ENCODE assay signal across 9 cellular contexts in genomic region chr19:15283141-15283885, GRCh38. TPM values are rescaled to one million over a fixed set of nuclear protein-coding genes. Genes with fewer than 3 reads are reported as not detected.
DNase-seq lines count a peak whose midpoint lies in the region; ATAC-seq and TF ChIP-seq lines count a peak whose summit lies in the region.
"Had no signal": no experiment of that assay in that cellular context is flagged by ENCODE, and none has a peak within 500 bp of the region (broad histone marks: within the 10 kb centered on the region; RNA-seq: fewer than 3 reads in every experiment).

No MANE protein-coding gene starts in this region.

- H3K9me3 ChIP-seq in thoracic aorta, result no peaks in the 10 kb centered on the region

- H3K27ac Mint-ChIP-seq in activated naive CD4-positive, alpha-beta T cell treated with anti-CD3 and anti-CD28 coated beads, Interleukin-2, amount 50 U/mL, for 24 hours, result peak overlapping the region; percentile 82

- H3K27ac ChIP-seq in thoracic aorta, result peak overlapping the region; percentile 21 to 38

- peak overlapping the region; percentile 74 for H3K4me3 Mint-ChIP-seq in activated naive CD4-positive, alpha-beta T cell treated with anti-CD3 and anti-CD28 coated beads, Interleukin-2, amount 50 U/mL, for 24 hours

- no peaks in the 10 kb centered on the region for H3K9me3 Mint-ChIP-seq in activated naive CD4-positive, alpha-beta T cell treated with anti-CD3 and anti-CD28 coated beads, Interleukin-2, amount 50 U/mL, for 24 hours

- H3K4me1 ChIP-seq in thoracic aorta (ENCODE audit: control insufficient read depth in 1 of 2, low read depth in 2 of 2), result peaks cover 95 to 97% of the 10 kb centered on the region in 2 donors

- H3K36me3 Mint-ChIP-seq in activated naive CD4-positive, alpha-beta T cell treated with anti-CD3 and anti-CD28 coated beads, Interleukin-2, amount 50 U/mL, for 24 hours, result no peaks in the 10 kb centered on the region

- no peaks in the 10 kb centered on the region for H3K27me3 ChIP-seq in thoracic aorta (replicated peaks; ENCODE audit: insufficient read depth)

- H3K4me1 Mint-ChIP-seq in activated naive CD4-positive, alpha-beta T cell treated with anti-CD3 and anti-CD28 coated beads, Interleukin-2, amount 50 U/mL, for 24 hours, result peaks cover 97% of the 10 kb centered on the region

- H3K27me3 Mint-ChIP-seq in activated naive CD4-positive, alpha-beta T cell treated with anti-CD3 and anti-CD28 coated beads, Interleukin-2, amount 50 U/mL, for 24 hours, result no peaks in the 10 kb centered on the region

- no peak overlapping the region for H3K4me3 ChIP-seq in thoracic aorta

- TF ChIP-seq CTCF in thoracic aorta (IDR thresholded peaks at IDR 0.05), result no peak

- peak; percentile 61 for DNase-seq in activated CD4-positive, alpha-beta T cell treated with anti-CD3 and anti-CD28 coated beads for 48 hours
- no peak for DNase-seq in activated CD4-positive, alpha-beta T cell treated with anti-CD3 and anti-CD28 coated beads for 1 hour
- peak; percentile 79 for DNase-seq in iris pigment epithelial cell (ENCODE audit: low read depth)
- peak; percentile 63 for DNase-seq in thoracic aorta (ENCODE audit: low spot score)

- no peaks in the 10 kb centered on the region for H3K36me3 ChIP-seq in thoracic aorta

- ATAC-seq in thoracic aorta (ENCODE audit: insufficient number of reproducible peaks, low FRiP score, low read depth) (peak; percentile 45), GM21786 (IDR thresholded peaks at IDR 0.05; ENCODE audit: unreplicated experiment) (no peak), HG03571 (IDR thresholded peaks at IDR 0.05; ENCODE audit: unreplicated experiment) (no peak), HG03457 (IDR thresholded peaks at IDR 0.05; ENCODE audit: unreplicated experiment) (no peak)

RNA-seq across cellular contexts. Expression of gene BRD4, which starts 49.0 kb away (rescaled TPM):
- 10 to 100 TPM; 49.0 to 70.9 TPM for total RNA-seq in thoracic aorta

RNA-seq across cellular contexts. Expression of gene EPHX3, which starts 51.1 kb away (rescaled TPM):
- 1 to 10 TPM in 1 of 2 donors, not detected in 1; 1.2 TPM for total RNA-seq in thoracic aorta
- total RNA-seq: HT1080 had no signal
